In genomic region chr17:71741836-71742235, GRCh38 we compare ENCODE assay signal across 22 cellular contexts.
DNase-seq lines count a peak whose midpoint lies in the region; TF ChIP-seq lines count a peak whose summit lies in the region.
"Had no signal": no experiment of that assay in that cellular context is flagged by ENCODE, and none has a peak within 500 bp of the region (broad histone marks: within the 10 kb centered on the region; RNA-seq: fewer than 3 reads in every experiment).

No MANE protein-coding gene starts in this region.

- no peak overlapping the region for H3K4me3 ChIP-seq in astrocyte of the spinal cord (ENCODE audit: low read depth, low read length)
- H3K4me3 ChIP-seq: Peyer's patch, SJSA1 had no signal

- no peaks in the 10 kb centered on the region for H3K9me3 Mint-ChIP-seq in mesothelial cell of epicardium

- no peak for TF ChIP-seq CTCF in astrocyte of the spinal cord (IDR thresholded peaks at IDR 0.05; ENCODE audit: low read depth, low read length)
- TF ChIP-seq CTCF in mesothelial cell of epicardium (IDR thresholded peaks at IDR 0.05; ENCODE audit: unreplicated experiment), result no peak

- DNase-seq in Daoy (ENCODE audit: low read depth), result peak; percentile 11
- DNase-seq in HT1080 (ENCODE audit: low read depth), result peak; percentile 4
- peak; percentile 12 for DNase-seq in astrocyte of the spinal cord (ENCODE audit: low read depth, low spot score)
- peak; percentile 65 for DNase-seq in renal cortical epithelial cell (ENCODE audit: low read depth)
- no peak for DNase-seq in SHP77 treated with DMSO at 0.1 percent for 48 hours (lab: John Stamatoyannopoulos, UW)
- no peak for DNase-seq in NCI-H146 (lab: John Stamatoyannopoulos, UW)
- no peak for DNase-seq in mesothelial cell of epicardium (ENCODE audit: low spot score in 2 of 2, unreplicated experiment in 2 of 2)
- DNase-seq: CD4-positive, CD25-positive, alpha-beta regulatory T cell; COR-L47; DMS 273 treated with DMSO at 0.1 percent for 48 hours; DMS79 treated with DMSO at 0.1 percent for 48 hours; H7; KBM-7; NCI-H1105; NCI-H1694; NCI-H2081; NCI-H2171; NCI-H345; NCI-H524; NCI-H774; Peyer's patch had no signal

- H3K27me3 Mint-ChIP-seq in mesothelial cell of epicardium (ENCODE audit: low read depth), result no peaks in the 10 kb centered on the region
- H3K27me3 Mint-ChIP-seq: CD4-positive, CD25-positive, alpha-beta regulatory T cell had no signal

- no peak overlapping the region for H3K4me3 Mint-ChIP-seq in mesothelial cell of epicardium
- H3K4me3 Mint-ChIP-seq: CD4-positive, CD25-positive, alpha-beta regulatory T cell had no signal

- in situ Hi-C loops in astrocyte of the spinal cord (cut with HindIII; ENCODE audit: low sequenced_read_pairs), result no loop called here

- H3K36me3 Mint-ChIP-seq in mesothelial cell of epicardium, result no peaks in the 10 kb centered on the region
- H3K36me3 Mint-ChIP-seq: CD4-positive, CD25-positive, alpha-beta regulatory T cell had no signal

- no peak overlapping the region for H3K27ac Mint-ChIP-seq in mesothelial cell of epicardium
- H3K27ac Mint-ChIP-seq: CD4-positive, CD25-positive, alpha-beta regulatory T cell had no signal

- no peaks in the 10 kb centered on the region for H3K4me1 Mint-ChIP-seq in mesothelial cell of epicardium
- H3K4me1 Mint-ChIP-seq: CD4-positive, CD25-positive, alpha-beta regulatory T cell had no signal

Comparison
In these comparisons a context has a peak if more than half of its experiments do, and no peak if none do; other contexts are left out.
1. DNase-seq: peak in Daoy (single experiment), HT1080 (single experiment), astrocyte of the spinal cord (single experiment) and renal cortical epithelial cell (single experiment); none in SHP77 treated with DMSO at 0.1 percent for 48 hours (single experiment), NCI-H146 (single experiment) and mesothelial cell of epicardium (0 of 2).